14 cellular contexts compared by ENCODE assay signal in genomic region chr1:1954831-1955441, GRCh38. TPM values are rescaled to one million over a fixed set of nuclear protein-coding genes. Genes with fewer than 3 reads are reported as not detected.
DNase-seq lines count a peak whose midpoint lies in the region; ATAC-seq and TF ChIP-seq lines count a peak whose summit lies in the region.
"Had no signal": no experiment of that assay in that cellular context is flagged by ENCODE, and none has a peak within 500 bp of the region (broad histone marks: within the 10 kb centered on the region; RNA-seq: fewer than 3 reads in every experiment).

No MANE protein-coding gene starts in this region.

- H3K4me3 ChIP-seq in HEK293 (ENCODE audit: low read depth, low read length) = no peak overlapping the region
- no peak overlapping the region for H3K4me3 ChIP-seq in astrocyte of the cerebellum (ENCODE audit: low read depth, low read length)
- no peak overlapping the region for H3K4me3 ChIP-seq in suprapubic skin

- H3K4me1 ChIP-seq in HEK293 (ENCODE audit: control insufficient read depth, insufficient read depth, low read length) (no peaks in the 10 kb centered on the region), suprapubic skin (peaks cover 5% of the 10 kb centered on the region)

- in situ Hi-C loops in astrocyte of the cerebellum (cut with HindIII; ENCODE audit: low sequenced_read_pairs) = no loop called here

- 93% methylated on average over 39 of the region's 46 CpGs for WGBS in suprapubic skin

- no peak for TF ChIP-seq POLR2A in suprapubic skin (IDR thresholded peaks at IDR 0.05)

- H3K27me3 Mint-ChIP-seq in activated CD4-positive, alpha-beta T cell treated with anti-CD3 and anti-CD28 coated beads, Interleukin-2, amount 10 ng/mL, durations not matched to agents 24 days and 14 days = no peaks in the 10 kb centered on the region

- H3K9me3 Mint-ChIP-seq in activated CD4-positive, alpha-beta T cell treated with anti-CD3 and anti-CD28 coated beads, Interleukin-2, amount 10 ng/mL, durations not matched to agents 24 days and 14 days = peaks cover 10% of the 10 kb centered on the region

- H3K27me3 ChIP-seq in suprapubic skin = peaks cover 20% of the 10 kb centered on the region

- H3K27ac Mint-ChIP-seq in activated CD4-positive, alpha-beta T cell treated with anti-CD3 and anti-CD28 coated beads, Interleukin-2, amount 10 ng/mL, durations not matched to agents 24 days and 14 days = no peak overlapping the region

- no peak for TF ChIP-seq EP300 in suprapubic skin (IDR thresholded peaks at IDR 0.05)

- no peaks in the 10 kb centered on the region for H3K36me3 Mint-ChIP-seq in activated CD4-positive, alpha-beta T cell treated with anti-CD3 and anti-CD28 coated beads, Interleukin-2, amount 10 ng/mL, durations not matched to agents 24 days and 14 days (ENCODE audit: low read depth)

- DNase-seq in activated CD4-positive, alpha-beta T cell treated with anti-CD3 and anti-CD28 coated beads, Interleukin-2, amount 50 U/mL, for 48 hours = peak; percentile 38 to 54
- DNase-seq in activated CD4-positive, alpha-beta T cell treated with anti-CD3 and anti-CD28 coated beads, Interleukin-2, amount 10 ng/mL, durations not matched to agents 24 days and 14 days = no peak
- DNase-seq in astrocyte of the cerebellum (ENCODE audit: low read depth) = no peak
- peak; percentile 28 to 48 for DNase-seq in stimulated activated CD4-positive, alpha-beta T cell treated with anti-CD3 and anti-CD28 coated beads, Interleukin-2, amount 100 ng/mL, for 24 hours
- no peak for DNase-seq in suprapubic skin (ENCODE audit: low spot score in 2 of 2)
- no peak for DNase-seq in MV-4-11 (lab: John Stamatoyannopoulos, UW)
- DNase-seq: caudate nucleus, islet precursor cell, NCI-H1105 had no signal

- H3K4me3 Mint-ChIP-seq in activated CD4-positive, alpha-beta T cell treated with anti-CD3 and anti-CD28 coated beads, Interleukin-2, amount 10 ng/mL, durations not matched to agents 24 days and 14 days = no peak overlapping the region

- intact Hi-C loops in activated CD4-positive, alpha-beta T cell treated with anti-CD3 and anti-CD28 coated beads, Interleukin-2, amount 10 ng/mL, durations not matched to agents 24 days and 14 days (cut with micrococcal nuclease) = no loop called here

- CTCF ChIA-PET in HEK293 (lab: Yijun Ruan, JAX) = interaction anchor here (0.6 to 1.6 kb wide), 7 partner anchors 10 to 220 kb away, joined by 3 to 7 read pairs (median 5); no protein-coding TSS in a partner anchor

- H3K9me3 ChIP-seq in HEK293 (ENCODE audit: control insufficient read depth, insufficient read depth, low read depth, low read length) (no peaks in the 10 kb centered on the region; the same call in 1 of the 2 replicates), suprapubic skin (no peaks in the 10 kb centered on the region)

- H3K36me3 ChIP-seq in HEK293 (ENCODE audit: control insufficient read depth in 2 of 2, insufficient read depth in 1 of 2, low read length in 2 of 2) (no peaks in the 10 kb centered on the region), suprapubic skin (no peaks in the 10 kb centered on the region)

- H3K4me1 Mint-ChIP-seq in activated CD4-positive, alpha-beta T cell treated with anti-CD3 and anti-CD28 coated beads, Interleukin-2, amount 10 ng/mL, durations not matched to agents 24 days and 14 days = no peaks in the 10 kb centered on the region

- POLR2A ChIA-PET in HEK293 (lab: Yijun Ruan, JAX) = no interaction called here

- ATAC-seq in GM18517 (IDR thresholded peaks at IDR 0.05; ENCODE audit: unreplicated experiment) = no peak

- TF ChIP-seq CTCF in HEK293 (tag by site-specific recombination; IDR thresholded peaks at IDR 0.05) = no peak
- TF ChIP-seq CTCF in astrocyte of the cerebellum (IDR thresholded peaks at IDR 0.05; ENCODE audit: low read depth, low read length, missing control alignments) = peak; percentile 15
- TF ChIP-seq CTCF in suprapubic skin (IDR thresholded peaks at IDR 0.05) = no peak

- H3K27ac ChIP-seq in HEK293 (ENCODE audit: extremely low read depth, low read depth, low read length) (no peak overlapping the region), suprapubic skin (no peak overlapping the region)
- H3K27ac ChIP-seq: HL-60 had no signal

TF ChIP-seq in HEK293, 187 proteins besides CTCF, POLR2A, EP300 and RAD21:
- TF ChIP-seq ZNF600 (tag by site-specific recombination; IDR thresholded peaks at IDR 0.05) (0 out of 2 replicates have a peak, but pooled peaks have one; percentile 17), ZNF558 (tag by site-specific recombination; IDR thresholded peaks at IDR 0.05) (no peak), BCL11B (tag by site-specific recombination; IDR thresholded peaks at IDR 0.05; ENCODE audit: low read depth) (no peak)
- TF ChIP-seq, protein P1, sequence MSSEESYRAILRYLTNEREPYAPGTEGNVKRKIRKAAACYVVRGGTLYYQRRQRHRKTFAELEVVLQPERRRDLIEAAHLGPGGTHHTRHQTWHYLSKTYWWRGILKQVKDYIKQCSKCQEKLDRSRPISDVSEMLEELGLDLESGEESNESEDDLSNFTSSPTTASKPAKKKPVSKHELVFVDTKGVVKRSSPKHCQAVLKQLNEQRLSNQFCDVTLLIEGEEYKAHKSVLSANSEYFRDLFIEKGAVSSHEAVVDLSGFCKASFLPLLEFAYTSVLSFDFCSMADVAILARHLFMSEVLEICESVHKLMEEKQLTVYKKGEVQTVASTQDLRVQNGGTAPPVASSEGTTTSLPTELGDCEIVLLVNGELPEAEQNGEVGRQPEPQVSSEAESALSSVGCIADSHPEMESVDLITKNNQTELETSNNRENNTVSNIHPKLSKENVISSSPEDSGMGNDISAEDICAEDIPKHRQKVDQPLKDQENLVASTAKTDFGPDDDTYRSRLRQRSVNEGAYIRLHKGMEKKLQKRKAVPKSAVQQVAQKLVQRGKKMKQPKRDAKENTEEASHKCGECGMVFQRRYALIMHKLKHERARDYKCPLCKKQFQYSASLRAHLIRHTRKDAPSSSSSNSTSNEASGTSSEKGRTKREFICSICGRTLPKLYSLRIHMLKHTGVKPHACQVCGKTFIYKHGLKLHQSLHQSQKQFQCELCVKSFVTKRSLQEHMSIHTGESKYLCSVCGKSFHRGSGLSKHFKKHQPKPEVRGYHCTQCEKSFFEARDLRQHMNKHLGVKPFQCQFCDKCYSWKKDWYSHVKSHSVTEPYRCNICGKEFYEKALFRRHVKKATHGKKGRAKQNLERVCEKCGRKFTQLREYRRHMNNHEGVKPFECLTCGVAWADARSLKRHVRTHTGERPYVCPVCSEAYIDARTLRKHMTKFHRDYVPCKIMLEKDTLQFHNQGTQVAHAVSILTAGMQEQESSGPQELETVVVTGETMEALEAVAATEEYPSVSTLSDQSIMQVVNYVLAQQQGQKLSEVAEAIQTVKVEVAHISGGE (tag by site-specific recombination; conservative IDR thresholded peaks at IDR 0.05; ENCODE audit: low read depth) = 0 out of 2 replicates have a peak, but pooled peaks have one; percentile 20
- TF ChIP-seq, protein P2, sequence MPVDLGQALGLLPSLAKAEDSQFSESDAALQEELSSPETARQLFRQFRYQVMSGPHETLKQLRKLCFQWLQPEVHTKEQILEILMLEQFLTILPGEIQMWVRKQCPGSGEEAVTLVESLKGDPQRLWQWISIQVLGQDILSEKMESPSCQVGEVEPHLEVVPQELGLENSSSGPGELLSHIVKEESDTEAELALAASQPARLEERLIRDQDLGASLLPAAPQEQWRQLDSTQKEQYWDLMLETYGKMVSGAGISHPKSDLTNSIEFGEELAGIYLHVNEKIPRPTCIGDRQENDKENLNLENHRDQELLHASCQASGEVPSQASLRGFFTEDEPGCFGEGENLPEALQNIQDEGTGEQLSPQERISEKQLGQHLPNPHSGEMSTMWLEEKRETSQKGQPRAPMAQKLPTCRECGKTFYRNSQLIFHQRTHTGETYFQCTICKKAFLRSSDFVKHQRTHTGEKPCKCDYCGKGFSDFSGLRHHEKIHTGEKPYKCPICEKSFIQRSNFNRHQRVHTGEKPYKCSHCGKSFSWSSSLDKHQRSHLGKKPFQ (tag by site-specific recombination; IDR thresholded peaks at IDR 0.05) = peak; percentile 99

RNA-seq across cellular contexts. Expression of gene TMEM52, which starts 35.9 kb away (rescaled TPM):
- 1.1 and 3.1 TPM in 2 replicates for total RNA-seq in activated CD4-positive, alpha-beta T cell treated with anti-CD3 and anti-CD28 coated beads, Interleukin-2, amount 10 ng/mL, durations not matched to agents 24 days and 14 days
- total RNA-seq in suprapubic skin = 1 to 10 TPM; 2.2 to 6.0 (median 4.5) TPM

RNA-seq across cellular contexts. Expression of gene CALML6, which starts 39.9 kb away (rescaled TPM):
- 0.59 TPM in 1 of 2 replicates, not detected in the other for total RNA-seq in activated CD4-positive, alpha-beta T cell treated with anti-CD3 and anti-CD28 coated beads, Interleukin-2, amount 10 ng/mL, durations not matched to agents 24 days and 14 days
- 1 to 10 TPM in 1 of 4 donors, under 1 TPM in 2, not detected in 1; 0.30 to 3.3 (median 0.81) TPM for total RNA-seq in suprapubic skin

RNA-seq across cellular contexts. Expression of gene CFAP74, which starts 48.6 kb away (rescaled TPM):
- not detected in 2 replicates for total RNA-seq in activated CD4-positive, alpha-beta T cell treated with anti-CD3 and anti-CD28 coated beads, Interleukin-2, amount 10 ng/mL, durations not matched to agents 24 days and 14 days
- total RNA-seq in suprapubic skin = not detected
- total RNA-seq: fibroblast of lung, myocyte had no signal

Comparison
In these comparisons a context has a peak if more than half of its experiments do, and no peak if none do; other contexts are left out.
1. DNase-seq: peak in activated CD4-positive, alpha-beta T cell treated with anti-CD3 and anti-CD28 coated beads, Interleukin-2, amount 50 U/mL, for 48 hours (2 of 2) and stimulated activated CD4-positive, alpha-beta T cell treated with anti-CD3 and anti-CD28 coated beads, Interleukin-2, amount 100 ng/mL, for 24 hours (2 of 2); none in activated CD4-positive, alpha-beta T cell treated with anti-CD3 and anti-CD28 coated beads, Interleukin-2, amount 10 ng/mL, durations not matched to agents 24 days and 14 days (single experiment), astrocyte of the cerebellum (single experiment), suprapubic skin (0 of 2) and MV-4-11 (single experiment).